2 cellular contexts compared by ENCODE assay signal in the genomic region with DNA sequence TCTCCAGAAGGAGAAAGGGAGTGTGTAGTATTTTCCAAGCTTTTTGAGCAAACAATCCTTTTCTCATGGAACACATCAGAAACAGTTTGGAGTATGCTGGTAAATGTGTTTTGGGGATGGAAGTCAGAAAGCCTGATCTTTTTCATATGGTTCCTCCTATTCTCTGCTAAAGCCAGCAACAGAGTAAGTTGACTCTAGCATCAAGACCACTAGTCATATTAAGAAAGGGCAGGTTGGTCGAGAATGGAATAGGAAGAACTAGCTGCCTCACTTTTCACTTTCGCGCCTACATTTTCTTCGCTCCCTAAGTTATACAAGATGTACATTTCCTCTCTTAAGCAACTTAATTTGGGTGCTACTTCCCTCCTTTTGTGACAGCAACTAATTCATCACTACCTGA.
TF ChIP-seq lines count a peak whose summit lies in the region.

No MANE protein-coding gene starts in this region.

TF ChIP-seq in HCT116, 20 proteins besides CTCF, POLR2A, EP300 and RAD21:
- no peak for TF ChIP-seq JUND (IDR thresholded peaks at IDR 0.05)
- no peak for TF ChIP-seq EGR1 (IDR thresholded peaks at IDR 0.05; ENCODE audit: low read depth)
- TF ChIP-seq CEBPB (IDR thresholded peaks at IDR 0.05; ENCODE audit: low read depth), result no peak
- TF ChIP-seq YY1 (IDR thresholded peaks at IDR 0.05; ENCODE audit: extremely low read depth, insufficient replicate concordance, low read depth, low read length), result no peak
- TF ChIP-seq CBX3 (IDR thresholded peaks at IDR 0.05; ENCODE audit: low read depth), result no peak

TF ChIP-seq in GM12878, 131 proteins besides CTCF, POLR2A, EP300 and RAD21:
- TF ChIP-seq SMARCA5 (IDR thresholded peaks at IDR 0.05) (no peak), BCL11A (IDR thresholded peaks at IDR 0.05; ENCODE audit: low read depth, low read length) (no peak), POLR2AphosphoS5 (IDR thresholded peaks at IDR 0.05; ENCODE audit: low read length) (peak; percentile 26; the same call in 1 of the 2 replicates)
- TF ChIP-seq, protein P1, sequence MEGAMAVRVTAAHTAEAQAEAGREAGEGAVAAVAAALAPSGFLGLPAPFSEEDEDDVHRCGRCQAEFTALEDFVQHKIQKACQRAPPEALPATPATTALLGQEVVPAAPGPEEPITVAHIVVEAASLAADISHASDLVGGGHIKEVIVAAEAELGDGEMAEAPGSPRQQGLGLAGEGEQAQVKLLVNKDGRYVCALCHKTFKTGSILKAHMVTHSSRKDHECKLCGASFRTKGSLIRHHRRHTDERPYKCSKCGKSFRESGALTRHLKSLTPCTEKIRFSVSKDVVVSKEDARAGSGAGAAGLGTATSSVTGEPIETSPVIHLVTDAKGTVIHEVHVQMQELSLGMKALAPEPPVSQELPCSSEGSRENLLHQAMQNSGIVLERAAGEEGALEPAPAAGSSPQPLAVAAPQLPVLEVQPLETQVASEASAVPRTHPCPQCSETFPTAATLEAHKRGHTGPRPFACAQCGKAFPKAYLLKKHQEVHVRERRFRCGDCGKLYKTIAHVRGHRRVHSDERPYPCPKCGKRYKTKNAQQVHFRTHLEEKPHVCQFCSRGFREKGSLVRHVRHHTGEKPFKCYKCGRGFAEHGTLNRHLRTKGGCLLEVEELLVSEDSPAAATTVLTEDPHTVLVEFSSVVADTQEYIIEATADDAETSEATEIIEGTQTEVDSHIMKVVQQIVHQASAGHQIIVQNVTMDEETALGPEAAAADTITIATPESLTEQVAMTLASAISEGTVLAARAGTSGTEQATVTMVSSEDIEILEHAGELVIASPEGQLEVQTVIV (IDR thresholded peaks at IDR 0.05; ENCODE audit: borderline replicate concordance, partially characterized antibody), result no peak
